ENCODE assay signal across 1 cellular context in genomic region chr5:57417320-57417719, GRCh38.
TF ChIP-seq lines count a peak whose summit lies in the region.

No MANE protein-coding gene starts in this region.

TF ChIP-seq in IMR-90, 13 proteins besides CTCF, POLR2A, EP300 and RAD21 (continued from another document):
- TF ChIP-seq ELK1 (IDR thresholded peaks at IDR 0.05; ENCODE audit: borderline replicate concordance, low read depth, low read length) (no peak), FOS (IDR thresholded peaks at IDR 0.05; ENCODE audit: low read depth, low read length) (no peak), MAFK (IDR thresholded peaks at IDR 0.05; ENCODE audit: low read depth, low read length) (no peak), CEBPB (IDR thresholded peaks at IDR 0.05; ENCODE audit: low read depth, low read length) (no peak), RCOR1 (IDR thresholded peaks at IDR 0.05; ENCODE audit: insufficient replicate concordance, low read length) (no peak), MAZ (IDR thresholded peaks at IDR 0.05; ENCODE audit: borderline replicate concordance, low read depth, low read length) (no peak), RFX5 (IDR thresholded peaks at IDR 0.05; ENCODE audit: low read depth, low read length) (no peak), NFE2L2 (IDR thresholded peaks at IDR 0.05; ENCODE audit: low read depth, low read length) (no peak)
